Comparison of ENCODE assay signal across 1 cellular context in the genomic region with DNA sequence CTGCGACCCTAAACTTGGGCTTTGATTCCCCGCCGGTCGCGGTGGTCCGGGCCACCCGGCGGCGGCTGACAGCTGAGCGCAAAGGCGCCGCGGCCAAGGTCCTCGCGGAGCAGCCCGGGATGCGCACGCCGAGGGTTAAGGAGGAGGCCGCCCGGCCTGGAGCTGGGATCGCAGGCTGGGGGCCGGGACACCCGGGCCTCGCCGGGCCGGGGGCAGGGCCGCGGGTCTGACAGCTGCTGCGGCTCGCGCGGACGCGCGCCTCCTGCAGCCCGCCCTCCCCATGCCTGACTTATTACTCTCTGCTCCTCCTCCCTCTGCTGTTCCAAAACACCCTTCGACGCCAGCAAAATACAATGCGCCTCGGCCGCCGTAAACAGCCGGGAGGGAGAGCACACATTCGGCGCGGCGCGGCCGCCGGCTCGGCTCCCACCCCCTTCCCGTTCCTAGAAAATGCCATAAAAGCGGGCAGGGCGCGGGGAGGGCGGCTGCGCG.
TF ChIP-seq lines count a peak whose summit lies in the region.

No MANE protein-coding gene starts in this region.

TF ChIP-seq in K562, 482 proteins besides CTCF, POLR2A, EP300 and RAD21 (continued from another document and continues in another):
- TF ChIP-seq, protein P1, sequence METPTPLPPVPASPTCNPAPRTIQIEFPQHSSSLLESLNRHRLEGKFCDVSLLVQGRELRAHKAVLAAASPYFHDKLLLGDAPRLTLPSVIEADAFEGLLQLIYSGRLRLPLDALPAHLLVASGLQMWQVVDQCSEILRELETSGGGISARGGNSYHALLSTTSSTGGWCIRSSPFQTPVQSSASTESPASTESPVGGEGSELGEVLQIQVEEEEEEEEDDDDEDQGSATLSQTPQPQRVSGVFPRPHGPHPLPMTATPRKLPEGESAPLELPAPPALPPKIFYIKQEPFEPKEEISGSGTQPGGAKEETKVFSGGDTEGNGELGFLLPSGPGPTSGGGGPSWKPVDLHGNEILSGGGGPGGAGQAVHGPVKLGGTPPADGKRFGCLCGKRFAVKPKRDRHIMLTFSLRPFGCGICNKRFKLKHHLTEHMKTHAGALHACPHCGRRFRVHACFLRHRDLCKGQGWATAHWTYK (CRISPR knock-in tag; IDR thresholded peaks at IDR 0.05), result no peak
- TF ChIP-seq, protein P2, sequence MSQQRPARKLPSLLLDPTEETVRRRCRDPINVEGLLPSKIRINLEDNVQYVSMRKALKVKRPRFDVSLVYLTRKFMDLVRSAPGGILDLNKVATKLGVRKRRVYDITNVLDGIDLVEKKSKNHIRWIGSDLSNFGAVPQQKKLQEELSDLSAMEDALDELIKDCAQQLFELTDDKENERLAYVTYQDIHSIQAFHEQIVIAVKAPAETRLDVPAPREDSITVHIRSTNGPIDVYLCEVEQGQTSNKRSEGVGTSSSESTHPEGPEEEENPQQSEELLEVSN (IDR thresholded peaks at IDR 0.05; ENCODE audit: borderline replicate concordance in 1 of 2, extremely low read depth in 1 of 2, insufficient read depth in 1 of 2, insufficient read length in 1 of 2, low read depth in 1 of 2, low read length in 1 of 2, poor library complexity in 1 of 2, severe bottlenecking in 1 of 2), result peak; percentile 51 to 80
- TF ChIP-seq MTA2 (IDR thresholded peaks at IDR 0.05; ENCODE audit: low read depth) (no peak), PYGO2 (tag; IDR thresholded peaks at IDR 0.05) (no peak), TAF1 (IDR thresholded peaks at IDR 0.05; ENCODE audit: control insufficient read depth, extremely low read depth, insufficient read depth, low read length, severe bottlenecking) (peak; percentile 31), TBL1XR1 (IDR thresholded peaks at IDR 0.05; ENCODE audit: low read length in 2 of 2) (no peak), L3MBTL2 (IDR thresholded peaks at IDR 0.05) (peak; percentile 81), PCBP1 (IDR thresholded peaks at IDR 0.05; ENCODE audit: low read depth, low read length, poor library complexity, severe bottlenecking) (no peak), DNMT1 (IDR thresholded peaks at IDR 0.05) (no peak), ZFX (CRISPR knock-in tag; IDR thresholded peaks at IDR 0.05) (peak; percentile 34), POLR2B (IDR thresholded peaks at IDR 0.05; ENCODE audit: low read depth, partially characterized antibody) (no peak), MBD2 (IDR thresholded peaks at IDR 0.05; ENCODE audit: borderline replicate concordance, low read depth) (no peak), PHF8 (IDR thresholded peaks at IDR 0.05; ENCODE audit: borderline replicate concordance, low read length) (peak; percentile 22; the same call in 1 of the 2 replicates), SOX6 (IDR thresholded peaks at IDR 0.05) (peak; percentile 8; the same call in 1 of the 2 replicates), HMGN3 (IDR thresholded peaks at IDR 0.05; ENCODE audit: borderline replicate concordance, extremely low read depth, insufficient read length, low read depth, low read length) (peak; percentile 32), ZNF184 (CRISPR knock-in tag; IDR thresholded peaks at IDR 0.05) (no peak), XRCC5 (IDR thresholded peaks at IDR 0.05; ENCODE audit: low read depth, low read length) (no peak), ESRRB (CRISPR knock-in tag; IDR thresholded peaks at IDR 0.05; ENCODE audit: borderline replicate concordance) (no peak), CCNT2 (IDR thresholded peaks at IDR 0.05; ENCODE audit: borderline replicate concordance, extremely low read depth, insufficient read length, low read depth, low read length) (peak; percentile 20), ZBTB7A (IDR thresholded peaks at IDR 0.05; ENCODE audit: borderline replicate concordance, control insufficient read depth, low read depth, low read length) (0 out of 2 replicates have a peak, but pooled peaks have one; percentile 55), GABPB2 (CRISPR knock-in tag; conservative IDR thresholded peaks at IDR 0.05) (no peak), CREM (IDR thresholded peaks at IDR 0.05; ENCODE audit: low read depth) (0 out of 2 replicates have a peak, but pooled peaks have one; percentile 7), PRMT5 (CRISPR knock-in tag; IDR thresholded peaks at IDR 0.05) (no peak), ETS2 (tag; IDR thresholded peaks at IDR 0.05; ENCODE audit: borderline replicate concordance, poor library complexity, severe bottlenecking) (no peak), ZBTB17 (CRISPR knock-in tag; IDR thresholded peaks at IDR 0.05) (no peak), NRF1 (conservative IDR thresholded peaks at IDR 0.05 in 1 of 2, IDR thresholded peaks at IDR 0.05 in 1 of 2) (peak in 1 of 2 experiments; percentile 50; a peak in 2 of 4 replicates), C11orf30 (IDR thresholded peaks at IDR 0.05; ENCODE audit: low read depth) (no peak), FOXJ3 (CRISPR knock-in tag; IDR thresholded peaks at IDR 0.05) (no peak), LARP7 (IDR thresholded peaks at IDR 0.05) (no peak), RBBP5 (IDR thresholded peaks at IDR 0.05; ENCODE audit: borderline replicate concordance, insufficient read depth, low read length, poor library complexity, severe bottlenecking) (peak; percentile 16), ZNF134 (CRISPR knock-in tag; conservative IDR thresholded peaks at IDR 0.05) (no peak), ZNF263 (CRISPR knock-in tag; IDR thresholded peaks at IDR 0.05; ENCODE audit: borderline replicate concordance) (peak; percentile 26; the same call in 1 of the 2 replicates)
- TF ChIP-seq, protein P3, sequence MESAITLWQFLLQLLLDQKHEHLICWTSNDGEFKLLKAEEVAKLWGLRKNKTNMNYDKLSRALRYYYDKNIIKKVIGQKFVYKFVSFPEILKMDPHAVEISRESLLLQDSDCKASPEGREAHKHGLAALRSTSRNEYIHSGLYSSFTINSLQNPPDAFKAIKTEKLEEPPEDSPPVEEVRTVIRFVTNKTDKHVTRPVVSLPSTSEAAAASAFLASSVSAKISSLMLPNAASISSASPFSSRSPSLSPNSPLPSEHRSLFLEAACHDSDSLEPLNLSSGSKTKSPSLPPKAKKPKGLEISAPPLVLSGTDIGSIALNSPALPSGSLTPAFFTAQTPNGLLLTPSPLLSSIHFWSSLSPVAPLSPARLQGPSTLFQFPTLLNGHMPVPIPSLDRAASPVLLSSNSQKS (CRISPR knock-in tag; IDR thresholded peaks at IDR 0.05), result no peak
- TF ChIP-seq, protein P4, sequence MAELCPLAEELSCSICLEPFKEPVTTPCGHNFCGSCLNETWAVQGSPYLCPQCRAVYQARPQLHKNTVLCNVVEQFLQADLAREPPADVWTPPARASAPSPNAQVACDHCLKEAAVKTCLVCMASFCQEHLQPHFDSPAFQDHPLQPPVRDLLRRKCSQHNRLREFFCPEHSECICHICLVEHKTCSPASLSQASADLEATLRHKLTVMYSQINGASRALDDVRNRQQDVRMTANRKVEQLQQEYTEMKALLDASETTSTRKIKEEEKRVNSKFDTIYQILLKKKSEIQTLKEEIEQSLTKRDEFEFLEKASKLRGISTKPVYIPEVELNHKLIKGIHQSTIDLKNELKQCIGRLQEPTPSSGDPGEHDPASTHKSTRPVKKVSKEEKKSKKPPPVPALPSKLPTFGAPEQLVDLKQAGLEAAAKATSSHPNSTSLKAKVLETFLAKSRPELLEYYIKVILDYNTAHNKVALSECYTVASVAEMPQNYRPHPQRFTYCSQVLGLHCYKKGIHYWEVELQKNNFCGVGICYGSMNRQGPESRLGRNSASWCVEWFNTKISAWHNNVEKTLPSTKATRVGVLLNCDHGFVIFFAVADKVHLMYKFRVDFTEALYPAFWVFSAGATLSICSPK (IDR thresholded peaks at IDR 0.05; ENCODE audit: borderline replicate concordance), result no peak
- TF ChIP-seq, protein P5, sequence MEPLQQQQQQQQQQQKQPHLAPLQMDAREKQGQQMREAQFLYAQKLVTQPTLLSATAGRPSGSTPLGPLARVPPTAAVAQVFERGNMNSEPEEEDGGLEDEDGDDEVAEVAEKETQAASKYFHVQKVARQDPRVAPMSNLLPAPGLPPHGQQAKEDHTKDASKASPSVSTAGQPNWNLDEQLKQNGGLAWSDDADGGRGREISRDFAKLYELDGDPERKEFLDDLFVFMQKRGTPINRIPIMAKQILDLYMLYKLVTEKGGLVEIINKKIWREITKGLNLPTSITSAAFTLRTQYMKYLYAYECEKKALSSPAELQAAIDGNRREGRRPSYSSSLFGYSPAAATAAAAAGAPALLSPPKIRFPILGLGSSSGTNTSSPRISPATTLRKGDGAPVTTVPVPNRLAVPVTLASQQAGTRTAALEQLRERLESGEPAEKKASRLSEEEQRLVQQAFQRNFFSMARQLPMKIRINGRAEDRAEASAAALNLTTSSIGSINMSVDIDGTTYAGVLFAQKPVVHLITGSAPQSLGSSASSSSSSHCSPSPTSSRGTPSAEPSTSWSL (CRISPR knock-in tag; IDR thresholded peaks at IDR 0.05; ENCODE audit: borderline replicate concordance), result no peak
- TF ChIP-seq, protein P6, sequence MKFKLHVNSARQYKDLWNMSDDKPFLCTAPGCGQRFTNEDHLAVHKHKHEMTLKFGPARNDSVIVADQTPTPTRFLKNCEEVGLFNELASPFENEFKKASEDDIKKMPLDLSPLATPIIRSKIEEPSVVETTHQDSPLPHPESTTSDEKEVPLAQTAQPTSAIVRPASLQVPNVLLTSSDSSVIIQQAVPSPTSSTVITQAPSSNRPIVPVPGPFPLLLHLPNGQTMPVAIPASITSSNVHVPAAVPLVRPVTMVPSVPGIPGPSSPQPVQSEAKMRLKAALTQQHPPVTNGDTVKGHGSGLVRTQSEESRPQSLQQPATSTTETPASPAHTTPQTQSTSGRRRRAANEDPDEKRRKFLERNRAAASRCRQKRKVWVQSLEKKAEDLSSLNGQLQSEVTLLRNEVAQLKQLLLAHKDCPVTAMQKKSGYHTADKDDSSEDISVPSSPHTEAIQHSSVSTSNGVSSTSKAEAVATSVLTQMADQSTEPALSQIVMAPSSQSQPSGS (CRISPR knock-in tag; IDR thresholded peaks at IDR 0.05), result no peak
- TF ChIP-seq, protein P7, sequence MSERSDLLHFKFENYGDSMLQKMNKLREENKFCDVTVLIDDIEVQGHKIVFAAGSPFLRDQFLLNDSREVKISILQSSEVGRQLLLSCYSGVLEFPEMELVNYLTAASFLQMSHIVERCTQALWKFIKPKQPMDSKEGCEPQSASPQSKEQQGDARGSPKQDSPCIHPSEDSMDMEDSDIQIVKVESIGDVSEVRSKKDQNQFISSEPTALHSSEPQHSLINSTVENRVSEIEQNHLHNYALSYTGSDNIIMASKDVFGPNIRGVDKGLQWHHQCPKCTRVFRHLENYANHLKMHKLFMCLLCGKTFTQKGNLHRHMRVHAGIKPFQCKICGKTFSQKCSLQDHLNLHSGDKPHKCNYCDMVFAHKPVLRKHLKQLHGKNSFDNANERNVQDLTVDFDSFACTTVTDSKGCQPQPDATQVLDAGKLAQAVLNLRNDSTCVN (CRISPR knock-in tag; IDR thresholded peaks at IDR 0.05), result no peak
- TF ChIP-seq, protein P8, sequence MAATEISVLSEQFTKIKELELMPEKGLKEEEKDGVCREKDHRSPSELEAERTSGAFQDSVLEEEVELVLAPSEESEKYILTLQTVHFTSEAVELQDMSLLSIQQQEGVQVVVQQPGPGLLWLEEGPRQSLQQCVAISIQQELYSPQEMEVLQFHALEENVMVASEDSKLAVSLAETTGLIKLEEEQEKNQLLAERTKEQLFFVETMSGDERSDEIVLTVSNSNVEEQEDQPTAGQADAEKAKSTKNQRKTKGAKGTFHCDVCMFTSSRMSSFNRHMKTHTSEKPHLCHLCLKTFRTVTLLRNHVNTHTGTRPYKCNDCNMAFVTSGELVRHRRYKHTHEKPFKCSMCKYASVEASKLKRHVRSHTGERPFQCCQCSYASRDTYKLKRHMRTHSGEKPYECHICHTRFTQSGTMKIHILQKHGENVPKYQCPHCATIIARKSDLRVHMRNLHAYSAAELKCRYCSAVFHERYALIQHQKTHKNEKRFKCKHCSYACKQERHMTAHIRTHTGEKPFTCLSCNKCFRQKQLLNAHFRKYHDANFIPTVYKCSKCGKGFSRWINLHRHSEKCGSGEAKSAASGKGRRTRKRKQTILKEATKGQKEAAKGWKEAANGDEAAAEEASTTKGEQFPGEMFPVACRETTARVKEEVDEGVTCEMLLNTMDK (IDR thresholded peaks at IDR 0.05; ENCODE audit: borderline replicate concordance, insufficient read depth, low read depth, low read length, poor library complexity, severe bottlenecking), result no peak
- TF ChIP-seq, protein P9, sequence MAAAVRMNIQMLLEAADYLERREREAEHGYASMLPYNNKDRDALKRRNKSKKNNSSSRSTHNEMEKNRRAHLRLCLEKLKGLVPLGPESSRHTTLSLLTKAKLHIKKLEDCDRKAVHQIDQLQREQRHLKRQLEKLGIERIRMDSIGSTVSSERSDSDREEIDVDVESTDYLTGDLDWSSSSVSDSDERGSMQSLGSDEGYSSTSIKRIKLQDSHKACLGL (CRISPR knock-in tag; IDR thresholded peaks at IDR 0.05; ENCODE audit: borderline replicate concordance, poor library complexity, severe bottlenecking), result no peak
